ENCODE assay signal across 20 cellular contexts in genomic region chr19:1989513-1990229, GRCh38. TPM values are rescaled to one million over a fixed set of nuclear protein-coding genes. Genes with fewer than 3 reads are reported as not detected.
A peak's percentile ranks its signal among the peaks of the same experiment; 100 is the strongest.
DNase-seq lines count a peak whose midpoint lies in the region; ATAC-seq, FAIRE-seq and TF ChIP-seq lines count a peak whose summit lies in the region.
"Had no signal": no experiment of that assay in that cellular context is flagged by ENCODE, and none has a peak within 500 bp of the region (broad histone marks: within the 10 kb centered on the region; RNA-seq: fewer than 3 reads in every experiment).

No MANE protein-coding gene starts in this region.

- DNase-seq in GM06990 (ENCODE audit: extremely low read depth, insufficient read length) (peak; percentile 15), GM12878 (ENCODE audit: low read depth, low spot score) (no peak), neuronal stem cell (ENCODE audit: low spot score) (no peak), osteocyte (ENCODE audit: extremely low spot score, unreplicated experiment) (no peak), HTR-8/SVneo (ENCODE audit: insufficient read length, low spot score) (no peak)
- DNase-seq in stimulated activated naive CD4-positive, alpha-beta T cell (lab: John Stamatoyannopoulos, UW) = no peak
- DNase-seq: GDM1, HCEC 1CT, KG1, NCI-H1092, NCI-H1436, NCI-H187 treated with DMSO at 0.1 percent for 48 hours, NCI-H2107, NCI-H446 treated with DMSO at 0.1 percent for 48 hours, NCI-H526 treated with DMSO at 0.1 percent for 48 hours, SHP77 treated with DMSO at 0.1 percent for 48 hours had no signal

- CTCF ChIA-PET in HEK293 (lab: Yijun Ruan, JAX) = interaction anchor here (0.7 kb wide), 1 partner anchor 48 kb away, joined by 3 read pairs; no protein-coding TSS in a partner anchor
- CTCF ChIA-PET in GM12878 (lab: Yijun Ruan, JAX) = no interaction called here

- ATAC-seq in GM12878 = no peak

- H2BK12ac ChIP-seq in neuronal stem cell (ENCODE audit: low read length) = no peak overlapping the region

- no peaks in the 10 kb centered on the region for H3K27me3 Mint-ChIP-seq in osteocyte (ENCODE audit: unreplicated experiment)
- H3K27me3 Mint-ChIP-seq: CD4-positive, alpha-beta memory T cell had no signal

- BruUV-seq in GM12878 (replicated peaks; lab: Mats Ljungman, UMichigan) = no TSS peak

- peak overlapping the region; percentile 73 for H3K23ac ChIP-seq in neuronal stem cell (ENCODE audit: low read depth, low read length, poor library complexity)

- H2AFZ ChIP-seq in GM12878 (ENCODE audit: control insufficient read depth, low read depth, low read length) = no peak overlapping the region
- no peak overlapping the region for H2AFZ ChIP-seq in neuronal stem cell (ENCODE audit: low read length)

- no peak overlapping the region for H3K4me3 Mint-ChIP-seq in osteocyte (ENCODE audit: unreplicated experiment)
- H3K4me3 Mint-ChIP-seq: CD4-positive, alpha-beta memory T cell had no signal

- 94% methylated on average over 40 of the region's 40 CpGs for WGBS in GM12878 (ENCODE audit: insufficient coverage, insufficient replicate concordance, low lambda C conversion rate, missing lambda C conversion rate)
- no CpG with 5 or more reads among the region's 40 CpGs for WGBS in neuronal stem cell (ENCODE audit: extremely low coverage in 2 of 2, insufficient read length in 2 of 2, insufficient replicate concordance in 1 of 2), 2 donors

- peak overlapping the region; percentile 70 for H2AK5ac ChIP-seq in neuronal stem cell (ENCODE audit: low read depth, low read length)

- H3K27ac Mint-ChIP-seq in osteocyte (ENCODE audit: unreplicated experiment) = no peak overlapping the region

- H3K27ac ChIP-seq in HEK293 (ENCODE audit: extremely low read depth, low read depth, low read length) (no peak overlapping the region), GM12878 (ENCODE audit: control insufficient read depth, insufficient read depth) (no peak overlapping the region), neuronal stem cell (replicated peaks; ENCODE audit: low read length) (no peak overlapping the region)
- H3K27ac ChIP-seq: BLaER1, SK-N-MC had no signal

- in situ Hi-C loops in GM12878 (cut with MboI) = no loop called here

- H3K36me3 Mint-ChIP-seq in osteocyte (ENCODE audit: unreplicated experiment) = peaks cover 13% of the 10 kb centered on the region

- H4K91ac ChIP-seq in neuronal stem cell (ENCODE audit: low read depth, low read length, poor library complexity) = no peak overlapping the region

- H3K18ac ChIP-seq in neuronal stem cell (ENCODE audit: low read length) = peak overlapping the region; percentile 28

- H3K4me2 ChIP-seq in GM12878 (ENCODE audit: control insufficient read depth, insufficient read depth) (no peak overlapping the region), neuronal stem cell (ENCODE audit: insufficient read depth, low read length, poor library complexity, severe bottlenecking) (no peak overlapping the region)
- H3K4me2 ChIP-seq: BLaER1 had no signal

- no peaks in the 10 kb centered on the region for H3K9me3 Mint-ChIP-seq in osteocyte (ENCODE audit: unreplicated experiment)
- H3K9me3 Mint-ChIP-seq: CD4-positive, alpha-beta memory T cell had no signal

- no peak for TF ChIP-seq RAD21 in GM12878 (IDR thresholded peaks at IDR 0.05; ENCODE audit: insufficient read depth, low read depth, low read length)

- H3K36me3 ChIP-seq in GM06990 (ENCODE audit: control insufficient read depth, insufficient read depth, low read length) = peaks cover 37% of the 10 kb centered on the region
- peaks cover 28 to 75% of the 10 kb centered on the region in 2 experiments; a peak in 2 of 3 replicates for H3K36me3 ChIP-seq in HEK293 (ENCODE audit: control insufficient read depth in 2 of 2, insufficient read depth in 1 of 2, low read length in 2 of 2)
- peaks cover 0 to 6% of the 10 kb centered on the region in 2 experiments; a peak in 3 of 4 replicates for H3K36me3 ChIP-seq in GM12878 (ENCODE audit: control insufficient read depth in 2 of 2, insufficient read depth in 2 of 2, low read length in 1 of 2)
- peaks cover 59 to 89% of the 10 kb centered on the region in 2 donors for H3K36me3 ChIP-seq in neuronal stem cell (replicated peaks in 1 of 2; ENCODE audit: control insufficient read depth in 2 of 2, insufficient read depth in 2 of 2, low read length in 2 of 2)

- H3K4me1 Mint-ChIP-seq in osteocyte (ENCODE audit: unreplicated experiment) = no peaks in the 10 kb centered on the region
- H3K4me1 Mint-ChIP-seq: CD4-positive, alpha-beta memory T cell had no signal

- peak overlapping the region; percentile 43 for H4K8ac ChIP-seq in neuronal stem cell (ENCODE audit: low read depth, low read length)

- no peaks in the 10 kb centered on the region for H3K79me2 ChIP-seq in GM12878 (ENCODE audit: control insufficient read depth, insufficient read depth, low read length)

- RAD21 ChIA-PET in GM12878 (lab: Charles Lee; ENCODE audit: unreplicated experiment) = no interaction called here

- TF ChIP-seq POLR2A in GM12878 (IDR thresholded peaks at IDR 0.05; ENCODE audit: low read depth, low read length) = no peak; the same call in 1 of the 2 replicates

- no peak for TF ChIP-seq EP300 in GM12878 (IDR thresholded peaks at IDR 0.05; ENCODE audit: borderline replicate concordance in 1 of 2, control insufficient read depth in 1 of 2, low read depth in 2 of 2, low read length in 2 of 2)

- TF ChIP-seq CTCF in GM06990 (IDR thresholded peaks at IDR 0.05; ENCODE audit: insufficient read depth, low read length, poor library complexity, severe bottlenecking) (no peak), HEK293 (tag by site-specific recombination; IDR thresholded peaks at IDR 0.05) (no peak), GM12878 (IDR thresholded peaks at IDR 0.05 in 2 of 3, conservative IDR thresholded peaks at IDR 0.05 in 1 of 3; ENCODE audit: control insufficient read depth in 2 of 3, extremely low read depth in 1 of 3, insufficient read depth in 1 of 3, low read depth in 3 of 3, low read length in 3 of 3) (no peak), osteocyte (IDR thresholded peaks at IDR 0.05) (no peak)

- H2BK5ac ChIP-seq in neuronal stem cell (ENCODE audit: low read length) = no peak overlapping the region

- H3K79me1 ChIP-seq in neuronal stem cell (ENCODE audit: low read depth, low read length) = peaks cover 7% of the 10 kb centered on the region

- H3K9ac ChIP-seq in GM12878 (ENCODE audit: control insufficient read depth, insufficient read depth, low read length) = no peak overlapping the region
- peak overlapping the region; percentile 21 for H3K9ac ChIP-seq in neuronal stem cell (ENCODE audit: low read depth, low read length, poor library complexity)
- H3K9ac ChIP-seq: BLaER1 had no signal

- H3K27me3 ChIP-seq in GM06990 (replicated peaks; ENCODE audit: control insufficient read depth, insufficient read depth, low read length) (no peaks in the 10 kb centered on the region), GM12878 (replicated peaks in 1 of 2; ENCODE audit: control insufficient read depth in 2 of 2, insufficient read depth in 2 of 2, low read length in 1 of 2) (no peaks in the 10 kb centered on the region), neuronal stem cell (ENCODE audit: control insufficient read depth in 3 of 3, insufficient read depth in 3 of 3, low read depth in 1 of 3, low read length in 3 of 3) (no peaks in the 10 kb centered on the region)
- H3K27me3 ChIP-seq: BLaER1 had no signal

- SMC1A ChIA-PET in GM12878 (lab: Charles Lee; ENCODE audit: uncharacterized antibody, unreplicated experiment) = no interaction called here

- no peaks in the 10 kb centered on the region for H3K4me1 ChIP-seq in HEK293 (ENCODE audit: control insufficient read depth, insufficient read depth, low read length)
- no peaks in the 10 kb centered on the region for H3K4me1 ChIP-seq in GM12878 (ENCODE audit: control insufficient read depth, insufficient read depth, low read length)
- H3K4me1 ChIP-seq in neuronal stem cell (ENCODE audit: control insufficient read depth in 2 of 2, insufficient read depth in 1 of 2, low read depth in 1 of 2, low read length in 2 of 2) = no peaks in the 10 kb centered on the region
- H3K4me1 ChIP-seq: BLaER1 had no signal

- no peak overlapping the region for H3K4ac ChIP-seq in neuronal stem cell (ENCODE audit: low read length)

- intact Hi-C loops in GM12878 (cut with micrococcal nuclease; ENCODE audit: unreplicated experiment) = no loop called here

- no peak overlapping the region for H2BK120ac ChIP-seq in neuronal stem cell (ENCODE audit: low read depth, low read length)

- POLR2A ChIA-PET in HEK293 (lab: Yijun Ruan, JAX) (no interaction called here), GM12878 (lab: Charles Lee) (no interaction called here)

- peak overlapping the region; percentile 71 for H3K14ac ChIP-seq in neuronal stem cell (ENCODE audit: low read length)

- FAIRE-seq in GM12878 (lab: Jason Lieb, UNC) = no peak
- no peak for FAIRE-seq in HTR-8/SVneo (lab: Jason Lieb, UNC)

- no peaks in the 10 kb centered on the region for H4K20me1 ChIP-seq in GM12878 (ENCODE audit: control insufficient read depth, insufficient read depth)

- H3K4me3 ChIP-seq in GM06990 (replicated peaks; ENCODE audit: low read depth, low read length) (no peak overlapping the region), HEK293 (ENCODE audit: low read depth, low read length) (no peak overlapping the region), GM12878 (no peak overlapping the region), neuronal stem cell (ENCODE audit: low read length in 2 of 2) (no peak overlapping the region)
- H3K4me3 ChIP-seq: BLaER1, SK-N-MC had no signal

- no peaks in the 10 kb centered on the region for H3K9me3 ChIP-seq in HEK293 (ENCODE audit: control insufficient read depth, insufficient read depth, low read depth, low read length)
- no peaks in the 10 kb centered on the region for H3K9me3 ChIP-seq in GM12878 (replicated peaks; ENCODE audit: control insufficient read depth, insufficient read depth, low read length)
- H3K9me3 ChIP-seq in neuronal stem cell (replicated peaks in 1 of 2; ENCODE audit: control insufficient read depth in 2 of 2, insufficient read depth in 1 of 2, low read depth in 1 of 2, low read length in 2 of 2) = peaks cover 0 to 4% of the 10 kb centered on the region in 2 donors
- H3K9me3 ChIP-seq: BLaER1 had no signal

- no peak overlapping the region for H2BK15ac ChIP-seq in neuronal stem cell (ENCODE audit: low read length)

RNA-seq across cellular contexts. Expression of gene BTBD2, which starts 25.8 kb away (rescaled TPM):
- total RNA-seq in GM12878 (2013; cell fraction: nucleolus; rRNA removed) = 28.6 and 36.5 TPM in 2 replicates
- total RNA-seq in GM12878 (2014; rRNA removed) (18.3 and 19.9 TPM in 2 replicates), GM12878 (2014; rRNA removed; fragmentation: Illumina TruSeq; extraction: Trizol) (8.2 and 10.6 TPM in 2 replicates), GM12878 (2021) (62.2 and 66.2 TPM in 2 replicates), osteocyte (86.0 and 95.9 TPM in 2 replicates)
- 14.1 TPM for polyA plus RNA-seq in GM12878 (2011; ENCODE audit: low read depth)
- polyA plus RNA-seq in GM12878 (2011; rRNA removed) (8.8 and 18.6 TPM in 2 replicates), GM12878 (2014; fragmentation: Illumina TruSeq; extraction: Trizol) (3.2 and 10.1 TPM in 2 replicates), GM12878 (2014; fragmentation: Nextera tagmentation; extraction: Ambion mirVana) (under 1 TPM; 0.13 to 0.37 TPM), GM12878 (2014; rRNA removed) (45.4 and 50.9 TPM in 2 replicates), GM12878 (2016; fragmentation: Nextera tagmentation; extraction: Ambion mirVana) (1 to 10 TPM; 4.5 to 5.5 TPM)
- 17.6 and 23.3 TPM in 2 replicates for polyA plus RNA-seq in GM12878 (2011; cell fraction: cytosol; rRNA removed)
- polyA plus RNA-seq in GM12878 (2011; cell fraction: nucleus; rRNA removed) = 31.2 and 32.5 TPM in 2 replicates
- 56.8 and 72.7 TPM in 2 replicates for polyA plus RNA-seq in GM12878 (2012)
- 7.7 and 16.5 TPM in 2 replicates for polyA minus RNA-seq in GM12878 (2011; rRNA and poly(A)+ RNA removed)
- polyA minus RNA-seq in GM12878 (2011; cell fraction: cytosol; rRNA and poly(A)+ RNA removed) = 16.2 TPM in 2 replicates
- polyA minus RNA-seq in GM12878 (2011; cell fraction: nucleus; rRNA and poly(A)+ RNA removed) = 5.9 and 13.0 TPM in 2 replicates
- polyA plus RNA-seq in neuronal stem cell (2013, experiment 1 of 2) = 148 TPM
- 141 TPM for polyA plus RNA-seq in neuronal stem cell (2013, experiment 2 of 2)

RNA-seq across cellular contexts. Expression of gene CSNK1G2, which starts 48.7 kb away (rescaled TPM):
- 158 and 167 TPM in 2 replicates for total RNA-seq in GM12878 (2013; cell fraction: nucleolus; rRNA removed)
- total RNA-seq in GM12878 (2014; rRNA removed) (78.9 and 79.6 TPM in 2 replicates), GM12878 (2014; rRNA removed; fragmentation: Illumina TruSeq; extraction: Trizol) (24.6 and 32.5 TPM in 2 replicates), GM12878 (2021) (67.3 and 71.3 TPM in 2 replicates), osteocyte (71.6 and 72.2 TPM in 2 replicates)
- 12.9 TPM for polyA plus RNA-seq in GM12878 (2011; ENCODE audit: low read depth)
- polyA plus RNA-seq in GM12878 (2011; rRNA removed) (25.2 and 54.1 TPM in 2 replicates), GM12878 (2014; fragmentation: Illumina TruSeq; extraction: Trizol) (3.1 and 17.5 TPM in 2 replicates), GM12878 (2014; fragmentation: Nextera tagmentation; extraction: Ambion mirVana) (under 1 TPM; 0.64 to 0.84 TPM), GM12878 (2014; rRNA removed) (107 and 109 TPM in 2 replicates), GM12878 (2016; fragmentation: Nextera tagmentation; extraction: Ambion mirVana) (1 to 10 TPM; 4.6 to 5.6 TPM)
- 62.5 and 117 TPM in 2 replicates for polyA plus RNA-seq in GM12878 (2011; cell fraction: cytosol; rRNA removed)
- polyA plus RNA-seq in GM12878 (2011; cell fraction: nucleus; rRNA removed) = 467 and 499 TPM in 2 replicates
- 55.3 and 64.5 TPM in 2 replicates for polyA plus RNA-seq in GM12878 (2012)
- 31.1 and 54.8 TPM in 2 replicates for polyA minus RNA-seq in GM12878 (2011; rRNA and poly(A)+ RNA removed)
- polyA minus RNA-seq in GM12878 (2011; cell fraction: cytosol; rRNA and poly(A)+ RNA removed) = 25.0 and 31.3 TPM in 2 replicates
- 30.7 and 54.0 TPM in 2 replicates for polyA minus RNA-seq in GM12878 (2011; cell fraction: nucleus; rRNA and poly(A)+ RNA removed)
- polyA plus RNA-seq in neuronal stem cell (2013, experiment 1 of 2) = 162 TPM
- polyA plus RNA-seq in neuronal stem cell (2013, experiment 2 of 2) = 157 TPM
